In genomic region chr14:101076451-101077220, GRCh38 we compare ENCODE assay signal across 13 cellular contexts.
A peak's percentile ranks its signal among the peaks of the same experiment; 100 is the strongest.
DNase-seq lines count a peak whose midpoint lies in the region; ATAC-seq, FAIRE-seq and TF ChIP-seq lines count a peak whose summit lies in the region.
"Had no signal": no experiment of that assay in that cellular context is flagged by ENCODE, and none has a peak within 500 bp of the region (broad histone marks: within the 10 kb centered on the region; RNA-seq: fewer than 3 reads in every experiment).

No MANE protein-coding gene starts in this region.

- H3K27ac ChIP-seq in SJCRH30: peak overlapping the region; percentile 52
- no peak overlapping the region for H3K27ac ChIP-seq in kidney (ENCODE audit: low read depth in 2 of 2, low read length in 2 of 2)
- no peak overlapping the region for H3K27ac ChIP-seq in psoas muscle
- H3K27ac ChIP-seq: prostate gland, VCaP had no signal

- no peaks in the 10 kb centered on the region for H3K36me3 Mint-ChIP-seq in activated CD4-positive, alpha-beta T cell treated with anti-CD3 and anti-CD28 coated beads, Interleukin-2, amount 10 ng/mL, durations not matched to agents 7 days and 5 days (ENCODE audit: low read depth)
- H3K36me3 Mint-ChIP-seq: memory B cell had no signal

- H3K27me3 ChIP-seq in SJCRH30 (no peaks in the 10 kb centered on the region), kidney epithelial cell (ENCODE audit: control insufficient read depth, insufficient read depth, low read length) (no peaks in the 10 kb centered on the region), psoas muscle (ENCODE audit: insufficient read depth in 3 of 3, low read length in 2 of 3) (peaks cover 0 to 43% (median 17%) of the 10 kb centered on the region in 3 donors)

- H3K27me3 Mint-ChIP-seq in activated CD4-positive, alpha-beta T cell treated with anti-CD3 and anti-CD28 coated beads, Interleukin-2, amount 10 ng/mL, durations not matched to agents 7 days and 5 days: peaks cover 44% of the 10 kb centered on the region

- TF ChIP-seq CTCF in kidney epithelial cell (IDR thresholded peaks at IDR 0.05; ENCODE audit: insufficient read depth, low read length, poor library complexity, severe bottlenecking): no peak
- no peak for TF ChIP-seq CTCF in retinal pigment epithelial cell (conservative IDR thresholded peaks at IDR 0.05; ENCODE audit: low read depth, low read length)
- no peak for TF ChIP-seq CTCF in kidney (IDR thresholded peaks at IDR 0.05; ENCODE audit: borderline replicate concordance, extremely low read depth, insufficient read depth)
- no peak for TF ChIP-seq CTCF in psoas muscle (IDR thresholded peaks at IDR 0.05)

- no peak overlapping the region for H3K4me3 Mint-ChIP-seq in activated CD4-positive, alpha-beta T cell treated with anti-CD3 and anti-CD28 coated beads, Interleukin-2, amount 10 ng/mL, durations not matched to agents 7 days and 5 days
- H3K4me3 Mint-ChIP-seq: memory B cell had no signal

- no peaks in the 10 kb centered on the region for H3K9me3 Mint-ChIP-seq in activated CD4-positive, alpha-beta T cell treated with anti-CD3 and anti-CD28 coated beads, Interleukin-2, amount 10 ng/mL, durations not matched to agents 7 days and 5 days

- H3K9ac ChIP-seq in ES-I3 (ENCODE audit: low read depth, low read length): peak overlapping the region; percentile 41; the same call in 1 of the 2 replicates
- no peak overlapping the region for H3K9ac ChIP-seq in kidney (ENCODE audit: low read length in 2 of 2)

- H3K4me1 Mint-ChIP-seq in activated CD4-positive, alpha-beta T cell treated with anti-CD3 and anti-CD28 coated beads, Interleukin-2, amount 10 ng/mL, durations not matched to agents 7 days and 5 days: no peaks in the 10 kb centered on the region
- H3K4me1 Mint-ChIP-seq: memory B cell had no signal

- peak; percentile 41 to 62 for DNase-seq in SJCRH30
- no peak for DNase-seq in kidney epithelial cell (ENCODE audit: low read depth)
- no peak for DNase-seq in retinal pigment epithelial cell (ENCODE audit: low read depth)
- no peak for DNase-seq in kidney
- DNase-seq in activated CD4-positive, alpha-beta T cell treated with anti-CD3 and anti-CD28 coated beads, Interleukin-2, amount 10 ng/mL, durations not matched to agents 7 days and 5 days: no peak
- DNase-seq in psoas muscle: no peak
- DNase-seq: cortex of kidney had no signal

- no peak overlapping the region for H3K27ac Mint-ChIP-seq in activated CD4-positive, alpha-beta T cell treated with anti-CD3 and anti-CD28 coated beads, Interleukin-2, amount 10 ng/mL, durations not matched to agents 7 days and 5 days
- H3K27ac Mint-ChIP-seq: memory B cell had no signal

- H3K9me3 ChIP-seq in ES-I3 (ENCODE audit: control insufficient read depth, insufficient read depth, low read length) (no peaks in the 10 kb centered on the region), SJCRH30 (replicated peaks) (no peaks in the 10 kb centered on the region), kidney (ENCODE audit: control insufficient read depth in 1 of 2, low read length in 2 of 2) (no peaks in the 10 kb centered on the region), psoas muscle (peaks cover 6% of the 10 kb centered on the region)
- H3K9me3 ChIP-seq: prostate gland had no signal

- H3K36me3 ChIP-seq in ES-I3 (ENCODE audit: insufficient read depth, low read length) (no peaks in the 10 kb centered on the region), SJCRH30 (peaks cover 7% of the 10 kb centered on the region), kidney epithelial cell (ENCODE audit: control insufficient read depth, insufficient read depth, low read length) (no peaks in the 10 kb centered on the region), kidney (ENCODE audit: control insufficient read depth in 1 of 2, insufficient read depth in 2 of 2, low read length in 2 of 2) (no peaks in the 10 kb centered on the region), psoas muscle (ENCODE audit: insufficient read depth in 1 of 2, low read depth in 1 of 2) (no peaks in the 10 kb centered on the region)
- H3K36me3 ChIP-seq: prostate gland had no signal

- POLR2A ChIA-PET in activated CD4-positive, alpha-beta T cell treated with anti-CD3 and anti-CD28 coated beads, Interleukin-2, amount 10 ng/mL, durations not matched to agents 7 days and 5 days (lab: Charles Lee): no interaction called here

- CTCF ChIA-PET in activated CD4-positive, alpha-beta T cell treated with anti-CD3 and anti-CD28 coated beads, Interleukin-2, amount 10 ng/mL, durations not matched to agents 7 days and 5 days (lab: Charles Lee): no interaction called here

- ATAC-seq in HG03354 (IDR thresholded peaks at IDR 0.05; ENCODE audit: poor library complexity, severe bottlenecking, unreplicated experiment): no peak
- ATAC-seq in psoas muscle: no peak

- 31 to 43% (median 35%) methylated on average over 30 of the region's 30 CpGs for WGBS in psoas muscle, 3 donors

- no peak for FAIRE-seq in kidney (lab: Jason Lieb, UNC)
- FAIRE-seq: GM12891 had no signal

- H3K4me3 ChIP-seq in SJCRH30 (peak overlapping the region; percentile 38), kidney epithelial cell (ENCODE audit: low read depth, low read length) (peak overlapping the region; percentile 10), retinal pigment epithelial cell (ENCODE audit: low read length) (peak overlapping the region; percentile 44), kidney (ENCODE audit: low read length in 2 of 2) (no peak overlapping the region), psoas muscle (no peak overlapping the region)
- H3K4me3 ChIP-seq: prostate gland had no signal

- intact Hi-C loops in kidney (cut with DNase I) (no loop called here), psoas muscle (cut with DNase I) (no loop called here)

- H3K4me1 ChIP-seq in ES-I3 (ENCODE audit: insufficient read depth, low read length): peaks cover 4% of the 10 kb centered on the region
- peaks cover 27% of the 10 kb centered on the region for H3K4me1 ChIP-seq in SJCRH30
- no peaks in the 10 kb centered on the region for H3K4me1 ChIP-seq in kidney (ENCODE audit: control insufficient read depth in 1 of 2, insufficient read depth in 1 of 2, low read depth in 1 of 2, low read length in 2 of 2)
- H3K4me1 ChIP-seq in psoas muscle: no peaks in the 10 kb centered on the region

Comparison
In these comparisons a context has a peak if more than half of its experiments do, and no peak if none do; other contexts are left out.
1. DNase-seq: peak in SJCRH30 (2 of 2); none in kidney epithelial cell (single experiment), retinal pigment epithelial cell (single experiment), kidney (single experiment), activated CD4-positive, alpha-beta T cell treated with anti-CD3 and anti-CD28 coated beads, Interleukin-2, amount 10 ng/mL, durations not matched to agents 7 days and 5 days (single experiment) and psoas muscle (0 of 2).
2. H3K4me3 ChIP-seq: peak in SJCRH30 (single experiment), kidney epithelial cell (single experiment) and retinal pigment epithelial cell (single experiment); none in kidney (0 of 2) and psoas muscle (single experiment).